ENCODE assay signal across 27 cellular contexts in the genomic region with DNA sequence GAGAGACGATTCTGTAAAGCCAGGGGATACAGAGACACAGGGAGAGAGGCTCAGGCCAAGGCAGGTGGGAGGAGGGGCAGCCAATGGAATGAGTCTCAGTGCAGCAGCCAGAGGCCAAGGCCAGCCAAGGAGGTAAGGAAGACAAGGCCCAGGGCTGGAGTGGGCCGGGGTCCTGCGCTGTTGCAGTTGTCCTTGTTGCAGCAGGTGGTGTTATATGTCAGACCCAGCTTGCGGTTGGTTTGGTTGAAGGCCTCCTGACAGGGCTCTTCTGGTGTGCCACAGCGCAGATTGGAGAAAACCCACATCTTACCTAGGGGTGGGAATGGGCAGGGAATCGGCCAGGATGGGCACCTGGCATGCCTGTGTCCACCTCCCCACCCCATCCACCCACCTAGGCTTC. TPM values are rescaled to one million over a fixed set of nuclear protein-coding genes. Genes with fewer than 3 reads are reported as not detected.
A peak's percentile ranks its signal among the peaks of the same experiment; 100 is the strongest.
DNase-seq lines count a peak whose midpoint lies in the region; ATAC-seq and TF ChIP-seq lines count a peak whose summit lies in the region.
"Had no signal": no experiment of that assay in that cellular context is flagged by ENCODE, and none has a peak within 500 bp of the region (broad histone marks: within the 10 kb centered on the region; RNA-seq: fewer than 3 reads in every experiment).

No MANE protein-coding gene starts in this region.

- peak overlapping the region; percentile 61 for H3K27ac Mint-ChIP-seq in activated CD4-positive, alpha-beta T cell treated with anti-CD3 and anti-CD28 coated beads, Interleukin-2, amount 10 ng/mL, durations not matched to agents 7 days and 5 days
- no peak overlapping the region for H3K27ac Mint-ChIP-seq in CD4-positive, alpha-beta memory T cell
- H3K27ac Mint-ChIP-seq: activated naive CD8-positive, alpha-beta T cell treated with anti-CD3 and anti-CD28 coated beads, Interleukin-2, amount 10 ng/mL, durations not matched to agents 7 days and 5 days; brain; memory B cell; natural killer cell treated with Interleukin-12 subunit alpha and Interleukin-12 subunit beta and Interleukin-15 and Interleukin-18, amount 100 ng/mL, for 72 hours had no signal

- no peaks in the 10 kb centered on the region for H3K79me2 ChIP-seq in mesendoderm (ENCODE audit: control insufficient read depth, insufficient read depth, low read length)

- H3K4ac ChIP-seq in mesendoderm (ENCODE audit: low read depth, low read length): no peak overlapping the region

- no peaks in the 10 kb centered on the region for H3K9me3 Mint-ChIP-seq in activated CD4-positive, alpha-beta T cell treated with anti-CD3 and anti-CD28 coated beads, Interleukin-2, amount 10 ng/mL, durations not matched to agents 7 days and 5 days
- H3K9me3 Mint-ChIP-seq in CD4-positive, alpha-beta memory T cell: no peaks in the 10 kb centered on the region
- H3K9me3 Mint-ChIP-seq: activated naive CD8-positive, alpha-beta T cell treated with anti-CD3 and anti-CD28 coated beads, Interleukin-2, amount 10 ng/mL, durations not matched to agents 7 days and 5 days; memory B cell; natural killer cell treated with Interleukin-12 subunit alpha and Interleukin-12 subunit beta and Interleukin-15 and Interleukin-18, amount 100 ng/mL, for 72 hours had no signal

- intact Hi-C loops in upper lobe of right lung (cut with DNase I): no loop called here
- intact Hi-C loops in CD4-positive, alpha-beta memory T cell (cut with micrococcal nuclease): no loop called here

- H3K27me3 Mint-ChIP-seq in activated CD4-positive, alpha-beta T cell treated with anti-CD3 and anti-CD28 coated beads, Interleukin-2, amount 10 ng/mL, durations not matched to agents 7 days and 5 days: peaks cover 3% of the 10 kb centered on the region
- H3K27me3 Mint-ChIP-seq in CD4-positive, alpha-beta memory T cell: peaks cover 0 to 2% of the 10 kb centered on the region in 2 donors
- H3K27me3 Mint-ChIP-seq: memory B cell; natural killer cell treated with Interleukin-12 subunit alpha and Interleukin-12 subunit beta and Interleukin-15 and Interleukin-18, amount 100 ng/mL, for 72 hours had no signal

- CTCF ChIA-PET in activated CD4-positive, alpha-beta T cell treated with anti-CD3 and anti-CD28 coated beads, Interleukin-2, amount 10 ng/mL, durations not matched to agents 7 days and 5 days (lab: Charles Lee): interaction anchor here (1.5 kb wide), 1 partner anchor 11 kb away, joined by 4 read pairs; no protein-coding TSS in a partner anchor
- CTCF ChIA-PET in CD4-positive, alpha-beta memory T cell (lab: Charles Lee; ENCODE audit: partially characterized antibody): interaction anchor here (1.7 kb wide), 1 partner anchor 51 kb away, joined by 5 read pairs; no protein-coding TSS in a partner anchor

- H3K4me3 Mint-ChIP-seq in activated CD4-positive, alpha-beta T cell treated with anti-CD3 and anti-CD28 coated beads, Interleukin-2, amount 10 ng/mL, durations not matched to agents 7 days and 5 days: no peak overlapping the region
- H3K4me3 Mint-ChIP-seq in CD4-positive, alpha-beta memory T cell: no peak overlapping the region
- H3K4me3 Mint-ChIP-seq: activated naive CD8-positive, alpha-beta T cell treated with anti-CD3 and anti-CD28 coated beads, Interleukin-2, amount 10 ng/mL, durations not matched to agents 7 days and 5 days; brain; memory B cell; natural killer cell treated with Interleukin-12 subunit alpha and Interleukin-12 subunit beta and Interleukin-15 and Interleukin-18, amount 100 ng/mL, for 72 hours had no signal

- H3K79me1 ChIP-seq in mesendoderm (ENCODE audit: low read length): no peaks in the 10 kb centered on the region

- no peak overlapping the region for H2BK15ac ChIP-seq in mesendoderm (replicated peaks; ENCODE audit: low read depth)

- no peak overlapping the region for H4K8ac ChIP-seq in mesendoderm (ENCODE audit: low read depth, low read length)

- no peak overlapping the region for H2AK5ac ChIP-seq in mesendoderm (ENCODE audit: low read length)

- H2BK5ac ChIP-seq in mesendoderm (ENCODE audit: low read length): no peak overlapping the region

- no peak overlapping the region for H4K5ac ChIP-seq in mesendoderm (ENCODE audit: low read length)

- H3K27me3 ChIP-seq in mesendoderm (ENCODE audit: insufficient read depth, low read length, poor library complexity) (no peaks in the 10 kb centered on the region), upper lobe of right lung (no peaks in the 10 kb centered on the region)
- H3K27me3 ChIP-seq in CD4-positive, alpha-beta memory T cell (ENCODE audit: insufficient read depth, low read length): no peaks in the 10 kb centered on the region
- H3K27me3 ChIP-seq: testis had no signal

- WGBS in mesendoderm (ENCODE audit: extremely low coverage, insufficient coverage, low lambda C conversion rate): no CpG with 5 or more reads among the region's 6 CpGs

- no peak overlapping the region for H3K27ac ChIP-seq in mesendoderm (ENCODE audit: low read depth, low read length)
- H3K27ac ChIP-seq in upper lobe of right lung: peak overlapping the region; percentile 30
- no peak overlapping the region for H3K27ac ChIP-seq in CD4-positive, alpha-beta memory T cell (ENCODE audit: low read depth, low read length)
- H3K27ac ChIP-seq: coronary artery, HL-60, testis had no signal

- peaks cover 8% of the 10 kb centered on the region for H3K4me1 Mint-ChIP-seq in activated CD4-positive, alpha-beta T cell treated with anti-CD3 and anti-CD28 coated beads, Interleukin-2, amount 10 ng/mL, durations not matched to agents 7 days and 5 days
- H3K4me1 Mint-ChIP-seq in CD4-positive, alpha-beta memory T cell: peaks cover 0 to 5% (median 2%) of the 10 kb centered on the region in 4 donors

- peaks cover 12% of the 10 kb centered on the region for H3K4me1 ChIP-seq in mesendoderm (ENCODE audit: control insufficient read depth, low read depth, low read length)
- H3K4me1 ChIP-seq in upper lobe of right lung: no peaks in the 10 kb centered on the region
- H3K4me1 ChIP-seq in CD4-positive, alpha-beta memory T cell (ENCODE audit: insufficient read depth, low read length): no peaks in the 10 kb centered on the region

- no peak overlapping the region for H3K18ac ChIP-seq in mesendoderm (ENCODE audit: low read length)

- H3K23ac ChIP-seq in mesendoderm (ENCODE audit: low read length): no peak overlapping the region

- no peak overlapping the region for H3K9ac ChIP-seq in mesendoderm (ENCODE audit: low read length)

- H3K4me3 ChIP-seq in mesendoderm (ENCODE audit: low read length): no peak overlapping the region
- H3K4me3 ChIP-seq in upper lobe of right lung: no peak overlapping the region
- H3K4me3 ChIP-seq in CD4-positive, alpha-beta memory T cell (ENCODE audit: low read length in 2 of 2): no peak overlapping the region
- H3K4me3 ChIP-seq: coronary artery, HAP-1, testis had no signal

- peak overlapping the region; percentile 43 for H3K56ac ChIP-seq in mesendoderm (ENCODE audit: low read length)

- H3K4me2 ChIP-seq in mesendoderm (ENCODE audit: low read length): no peak overlapping the region

- H3K36me3 ChIP-seq in mesendoderm (ENCODE audit: control insufficient read depth, insufficient read depth, low read length) (no peaks in the 10 kb centered on the region), upper lobe of right lung (no peaks in the 10 kb centered on the region)
- H3K36me3 ChIP-seq in CD4-positive, alpha-beta memory T cell (ENCODE audit: insufficient read depth, low read length): no peaks in the 10 kb centered on the region
- H3K36me3 ChIP-seq: HAP-1 had no signal

- POLR2A ChIA-PET in activated CD4-positive, alpha-beta T cell treated with anti-CD3 and anti-CD28 coated beads, Interleukin-2, amount 10 ng/mL, durations not matched to agents 7 days and 5 days (lab: Charles Lee): no interaction called here
- POLR2A ChIA-PET in CD4-positive, alpha-beta memory T cell (lab: Charles Lee; ENCODE audit: partially characterized antibody): no interaction called here

- TF ChIP-seq CTCF in upper lobe of right lung (IDR thresholded peaks at IDR 0.05): no peak

- H3K9me3 ChIP-seq in upper lobe of right lung: no peaks in the 10 kb centered on the region
- H3K9me3 ChIP-seq in CD4-positive, alpha-beta memory T cell (ENCODE audit: control insufficient read depth in 1 of 2, low read length in 2 of 2): no peaks in the 10 kb centered on the region
- H3K9me3 ChIP-seq: HAP-1, testis had no signal

- ATAC-seq in upper lobe of right lung: no peak
- ATAC-seq: natural killer cell treated with Interleukin-12 subunit alpha and Interleukin-12 subunit beta and Interleukin-15 and Interleukin-18, amount 100 ng/mL, for 72 hours had no signal

- no peaks in the 10 kb centered on the region for H3K36me3 Mint-ChIP-seq in activated CD4-positive, alpha-beta T cell treated with anti-CD3 and anti-CD28 coated beads, Interleukin-2, amount 10 ng/mL, durations not matched to agents 7 days and 5 days (ENCODE audit: low read depth)
- no peaks in the 10 kb centered on the region for H3K36me3 Mint-ChIP-seq in CD4-positive, alpha-beta memory T cell
- H3K36me3 Mint-ChIP-seq: activated naive CD8-positive, alpha-beta T cell treated with anti-CD3 and anti-CD28 coated beads, Interleukin-2, amount 10 ng/mL, durations not matched to agents 7 days and 5 days; brain; memory B cell; natural killer cell treated with Interleukin-12 subunit alpha and Interleukin-12 subunit beta and Interleukin-15 and Interleukin-18, amount 100 ng/mL, for 72 hours had no signal

- no peak for DNase-seq in activated CD4-positive, alpha-beta T cell treated with anti-CD3 and anti-CD28 coated beads, Interleukin-2, amount 10 ng/mL, durations not matched to agents 7 days and 5 days
- no peak for DNase-seq in activated CD4-positive, alpha-beta T cell treated with anti-CD3 and anti-CD28 coated beads for 4 hours
- DNase-seq in mesendoderm (no peak), upper lobe of right lung (no peak), NCI-H774 (lab: John Stamatoyannopoulos, UW) (no peak)
- DNase-seq in CD4-positive, alpha-beta memory T cell: no peak
- DNase-seq: activated naive CD8-positive, alpha-beta T cell treated with anti-CD3 and anti-CD28 coated beads, Interleukin-2, amount 10 ng/mL, durations not matched to agents 7 days and 5 days; foreskin melanocyte; hypothalamus; NCI-H187 treated with DMSO at 0.1 percent for 48 hours; NCI-H446 treated with DMSO at 0.1 percent for 48 hours; SHP77 treated with DMSO at 0.1 percent for 48 hours; T-helper 1 cell; testis had no signal

- H2BK120ac ChIP-seq in mesendoderm (ENCODE audit: low read depth, low read length): no peak overlapping the region

RNA-seq across cellular contexts. Expression of a gene that starts 2.5 kb away (rescaled TPM):
- total RNA-seq in activated CD4-positive, alpha-beta T cell treated with anti-CD3 and anti-CD28 coated beads, Interleukin-2, amount 10 ng/mL, durations not matched to agents 7 days and 5 days: not detected
- polyA plus RNA-seq in mesendoderm (2013, experiment 1 of 2): 0.51 TPM
- polyA plus RNA-seq in mesendoderm (2013, experiment 2 of 2): 0.29 TPM
- total RNA-seq in upper lobe of right lung: not detected
- total RNA-seq in CD4-positive, alpha-beta memory T cell: not detected
- not detected for polyA plus RNA-seq in CD4-positive, alpha-beta memory T cell
- total RNA-seq: A172; activated CD8-positive, alpha-beta memory T cell treated with anti-CD3 and anti-CD28 coated beads for 36 hours; activated naive CD8-positive, alpha-beta T cell treated with anti-CD3 and anti-CD28 coated beads, Interleukin-2, amount 10 ng/mL, durations not matched to agents 7 days and 5 days; G401; kidney epithelial cell; natural killer cell treated with Interleukin-12 subunit alpha and Interleukin-12 subunit beta and Interleukin-15 and Interleukin-18, amount 100 ng/mL, for 72 hours; posterior vena cava had no signal
- polyA plus RNA-seq: BJ, small intestine had no signal

RNA-seq across cellular contexts. Expression of a gene that starts 3.9 kb away (rescaled TPM):
- total RNA-seq in activated CD4-positive, alpha-beta T cell treated with anti-CD3 and anti-CD28 coated beads, Interleukin-2, amount 10 ng/mL, durations not matched to agents 7 days and 5 days: not detected
- 0.80 TPM for polyA plus RNA-seq in mesendoderm (2013, experiment 1 of 2)
- polyA plus RNA-seq in mesendoderm (2013, experiment 2 of 2): 0.45 TPM
- total RNA-seq in upper lobe of right lung: not detected
- not detected for total RNA-seq in CD4-positive, alpha-beta memory T cell
- polyA plus RNA-seq in CD4-positive, alpha-beta memory T cell: not detected
- total RNA-seq: A172; activated CD8-positive, alpha-beta memory T cell treated with anti-CD3 and anti-CD28 coated beads for 36 hours; activated naive CD8-positive, alpha-beta T cell treated with anti-CD3 and anti-CD28 coated beads, Interleukin-2, amount 10 ng/mL, durations not matched to agents 7 days and 5 days; G401; kidney epithelial cell; natural killer cell treated with Interleukin-12 subunit alpha and Interleukin-12 subunit beta and Interleukin-15 and Interleukin-18, amount 100 ng/mL, for 72 hours; posterior vena cava; testis had no signal
- polyA plus RNA-seq: BJ, small intestine had no signal

RNA-seq across cellular contexts. Expression of a gene that starts 4.2 kb away (rescaled TPM):
- under 1 TPM; 0.15 to 0.19 TPM for total RNA-seq in activated CD4-positive, alpha-beta T cell treated with anti-CD3 and anti-CD28 coated beads, Interleukin-2, amount 10 ng/mL, durations not matched to agents 7 days and 5 days
- 0.07 TPM for polyA plus RNA-seq in mesendoderm (2013, experiment 1 of 2)
- 0.07 TPM for polyA plus RNA-seq in mesendoderm (2013, experiment 2 of 2)
- 1.1 TPM for total RNA-seq in upper lobe of right lung
- total RNA-seq in CD4-positive, alpha-beta memory T cell: not detected
- polyA plus RNA-seq in CD4-positive, alpha-beta memory T cell: not detected
- total RNA-seq: A172, G401 had no signal
- polyA plus RNA-seq: BJ had no signal

RNA-seq across cellular contexts. Expression of a gene that starts 10.1 kb away (rescaled TPM):
- total RNA-seq in activated CD4-positive, alpha-beta T cell treated with anti-CD3 and anti-CD28 coated beads, Interleukin-2, amount 10 ng/mL, durations not matched to agents 7 days and 5 days: 10 to 100 TPM; 13.3 to 15.4 TPM
- polyA plus RNA-seq in mesendoderm (2013, experiment 1 of 2): 64.0 TPM
- polyA plus RNA-seq in mesendoderm (2013, experiment 2 of 2): 61.9 TPM
- 71.2 TPM for total RNA-seq in upper lobe of right lung
- total RNA-seq in CD4-positive, alpha-beta memory T cell: 1 to 10 TPM; 5.4 to 7.4 TPM
- polyA plus RNA-seq in CD4-positive, alpha-beta memory T cell: 10 to 100 TPM; 16.4 to 19.8 TPM

RNA-seq across cellular contexts. Expression of a gene that starts 12.3 kb away (rescaled TPM):
- total RNA-seq in activated CD4-positive, alpha-beta T cell treated with anti-CD3 and anti-CD28 coated beads, Interleukin-2, amount 10 ng/mL, durations not matched to agents 7 days and 5 days: not detected
- not detected for polyA plus RNA-seq in mesendoderm (2013, experiment 1 of 2)
- polyA plus RNA-seq in mesendoderm (2013, experiment 2 of 2): not detected
- total RNA-seq in upper lobe of right lung: not detected
- total RNA-seq in CD4-positive, alpha-beta memory T cell: not detected
- not detected for polyA plus RNA-seq in CD4-positive, alpha-beta memory T cell
- total RNA-seq: A172; activated CD8-positive, alpha-beta memory T cell treated with anti-CD3 and anti-CD28 coated beads for 36 hours; activated naive CD8-positive, alpha-beta T cell treated with anti-CD3 and anti-CD28 coated beads, Interleukin-2, amount 10 ng/mL, durations not matched to agents 7 days and 5 days; kidney epithelial cell; natural killer cell treated with Interleukin-12 subunit alpha and Interleukin-12 subunit beta and Interleukin-15 and Interleukin-18, amount 100 ng/mL, for 72 hours; posterior vena cava; testis had no signal
- polyA plus RNA-seq: BJ, small intestine had no signal
